ENCODE assay signal across 8 cellular contexts in genomic region chr9:93302586-93303257, GRCh38.
DNase-seq lines count a peak whose midpoint lies in the region; ATAC-seq and TF ChIP-seq lines count a peak whose summit lies in the region.

No MANE protein-coding gene starts in this region.

- H4K91ac ChIP-seq in trophoblast cell (ENCODE audit: low read depth, low read length), result no peak overlapping the region

- no peak overlapping the region for H2BK120ac ChIP-seq in trophoblast cell (ENCODE audit: insufficient read depth, low read length, poor library complexity)

- H3K18ac ChIP-seq in trophoblast cell (ENCODE audit: low read length), result no peak overlapping the region

- no peaks in the 10 kb centered on the region for H4K20me1 ChIP-seq in HCT116 (ENCODE audit: insufficient read depth)
- no peaks in the 10 kb centered on the region for H4K20me1 ChIP-seq in OCI-LY7 (ENCODE audit: insufficient read depth, low read length)

- H3K4me1 Mint-ChIP-seq in activated T-cell treated with anti-CD3 and anti-CD28 coated beads, Interleukin-2, amount 50 U/mL, for 72 hours (ENCODE audit: low read depth), result no peaks in the 10 kb centered on the region

- intact Hi-C loops in HCT116 (cut with micrococcal nuclease), result loop anchor here (1.0 to 10.0 kb wide), 2 partner anchors 142 to 262 kb away; no protein-coding TSS in a partner anchor
- intact Hi-C loops in OCI-LY7 (cut with micrococcal nuclease; ENCODE audit: unreplicated experiment), result loop anchor here (1.0 kb wide), 4 partner anchors 37 to 193 kb away; no protein-coding TSS in a partner anchor

- H3K4me1 ChIP-seq in HCT116 (ENCODE audit: control insufficient read depth in 1 of 2, insufficient read depth in 2 of 2, low read length in 2 of 2) (no peaks in the 10 kb centered on the region), OCI-LY7 (ENCODE audit: insufficient read depth, low read length, poor library complexity, severe bottlenecking) (peaks cover 52% of the 10 kb centered on the region), trophoblast cell (ENCODE audit: control insufficient read depth in 1 of 2, insufficient read depth in 2 of 2, low read length in 2 of 2) (no peaks in the 10 kb centered on the region)

- WGBS in trophoblast cell (ENCODE audit: extremely low coverage, insufficient coverage, insufficient read length), result no CpG with 5 or more reads among the region's 6 CpGs

- H3K27me3 ChIP-seq in BJ (ENCODE audit: control insufficient read depth, insufficient read depth, low read length) (no peaks in the 10 kb centered on the region; the same call in 1 of the 2 replicates), HCT116 (ENCODE audit: insufficient read depth, low read length) (no peaks in the 10 kb centered on the region), trophoblast cell (ENCODE audit: insufficient read depth, low read length) (no peaks in the 10 kb centered on the region)

- no peak overlapping the region for H4K8ac ChIP-seq in trophoblast cell (ENCODE audit: low read depth, low read length)

- H3K4me2 ChIP-seq in HCT116 (ENCODE audit: low read length), result no peak overlapping the region
- H3K4me2 ChIP-seq in OCI-LY7 (ENCODE audit: low read length), result peak overlapping the region; percentile 22; the same call in 1 of the 2 replicates
- no peak overlapping the region for H3K4me2 ChIP-seq in trophoblast cell (ENCODE audit: low read length)

- H3K4me3 Mint-ChIP-seq in activated T-cell treated with anti-CD3 and anti-CD28 coated beads, Interleukin-2, amount 50 U/mL, for 72 hours, result no peak overlapping the region

- H3K79me2 ChIP-seq in HCT116 (ENCODE audit: insufficient read depth, low read length) (no peaks in the 10 kb centered on the region), OCI-LY7 (ENCODE audit: insufficient read depth, low read depth, low read length) (no peaks in the 10 kb centered on the region), trophoblast cell (ENCODE audit: control insufficient read depth, insufficient read depth, low read length, poor library complexity) (no peaks in the 10 kb centered on the region)

- no peak overlapping the region for H2BK12ac ChIP-seq in trophoblast cell (ENCODE audit: low read length)

- H3K36me3 Mint-ChIP-seq in activated T-cell treated with anti-CD3 and anti-CD28 coated beads, Interleukin-2, amount 50 U/mL, for 72 hours (ENCODE audit: insufficient read depth in 2 of 2), result no peaks in the 10 kb centered on the region

- no peak overlapping the region for H3K23ac ChIP-seq in trophoblast cell (ENCODE audit: low read length)

- no peak overlapping the region for H4K12ac ChIP-seq in trophoblast cell (ENCODE audit: low read depth, low read length)

- DNase-seq in BJ (ENCODE audit: low read depth) (no peak), HCT116 (ENCODE audit: low read depth, low spot score) (peak; percentile 42), OCI-LY7 (ENCODE audit: low spot score) (peak; percentile 86), foreskin fibroblast (peak; percentile 38 to 61), trophoblast cell (peak; percentile 34 to 65)
- DNase-seq in activated T-cell treated with anti-CD3 and anti-CD28 coated beads, Interleukin-2, amount 50 U/mL, for 72 hours, result peak; percentile 57 to 69

- H3K79me1 ChIP-seq in trophoblast cell (ENCODE audit: low read length), result no peaks in the 10 kb centered on the region

- POLR2A ChIA-PET in BJ (lab: Charles Lee), result no interaction called here
- POLR2A ChIA-PET in HCT116 (lab: Charles Lee), result no interaction called here
- POLR2A ChIA-PET in OCI-LY7 (lab: Charles Lee), result interaction anchor here (0.7 to 2.5 kb wide), 9 partner anchors 11 to 707 kb away, joined by 3 to 6 read pairs (median 5); no protein-coding TSS in a partner anchor

- H2AK5ac ChIP-seq in trophoblast cell (ENCODE audit: low read length), result no peak overlapping the region

- no peak overlapping the region for H3K9ac ChIP-seq in HCT116 (ENCODE audit: low read length)
- no peak overlapping the region for H3K9ac ChIP-seq in trophoblast cell (ENCODE audit: low read length)

- H2AFZ ChIP-seq in HCT116 (ENCODE audit: low read depth, low read length, poor library complexity, severe bottlenecking) (no peak overlapping the region), OCI-LY7 (ENCODE audit: low read length) (no peak overlapping the region), trophoblast cell (ENCODE audit: insufficient read depth, low read length, poor library complexity) (no peak overlapping the region)

- H2BK5ac ChIP-seq in trophoblast cell (ENCODE audit: low read depth, low read length, poor library complexity), result no peak overlapping the region

- TF ChIP-seq CTCF in BJ (IDR thresholded peaks at IDR 0.05; ENCODE audit: insufficient read depth, low read depth, low read length) (peak; percentile 67), HCT116 (IDR thresholded peaks at IDR 0.05 in 2 of 3, conservative IDR thresholded peaks at IDR 0.05 in 1 of 3; ENCODE audit: borderline replicate concordance in 1 of 3, insufficient read depth in 1 of 3, low read depth in 2 of 3, low read length in 2 of 3) (peak; percentile 74 to 84 (median 81)), OCI-LY7 (conservative IDR thresholded peaks at IDR 0.05; ENCODE audit: low read length) (peak; percentile 79), foreskin fibroblast (IDR thresholded peaks at IDR 0.05; ENCODE audit: low read depth, low read length) (peak; percentile 54)

- no peaks in the 10 kb centered on the region for H3K9me2 ChIP-seq in HCT116 (ENCODE audit: insufficient read depth)
- H3K9me2 ChIP-seq in OCI-LY7 (ENCODE audit: insufficient read depth, low read length), result no peaks in the 10 kb centered on the region

- ATAC-seq in HCT116 (peak; percentile 86), GM18511 (IDR thresholded peaks at IDR 0.05; ENCODE audit: unreplicated experiment) (no peak), HG02938 (IDR thresholded peaks at IDR 0.05; ENCODE audit: unreplicated experiment) (no peak)
- ATAC-seq in activated T-cell treated with anti-CD3 and anti-CD28 coated beads, Interleukin-2, amount 50 U/mL, for 72 hours (replicated peaks in 1 of 2), result peak; percentile 79 to 86

- H3K4ac ChIP-seq in trophoblast cell (ENCODE audit: low read depth, low read length), result no peak overlapping the region

- no peak for TF ChIP-seq POLR2A in HCT116 (IDR thresholded peaks at IDR 0.05; ENCODE audit: borderline replicate concordance, extremely low read depth, insufficient read depth, insufficient read length)

- RAD21 ChIA-PET in HCT116 (lab: Charles Lee; ENCODE audit: low non-redundant PET in 1 of 2, low total read pairs in 2 of 2, uncharacterized antibody in 2 of 2, unreplicated experiment in 2 of 2), result interaction anchor here (0.7 to 1.2 kb wide), 5 partner anchors 138 to 264 kb away, joined by 3 to 7 read pairs (median 4); no protein-coding TSS in a partner anchor

- TF ChIP-seq RAD21 in HCT116 (IDR thresholded peaks at IDR 0.05; ENCODE audit: low read depth), result peak; percentile 86

- no peak overlapping the region for H3K14ac ChIP-seq in trophoblast cell (ENCODE audit: low read length)

- no peaks in the 10 kb centered on the region for H3K27me3 Mint-ChIP-seq in activated T-cell treated with anti-CD3 and anti-CD28 coated beads, Interleukin-2, amount 50 U/mL, for 72 hours (ENCODE audit: low read depth)

- H3K4me3 ChIP-seq in BJ (ENCODE audit: low read depth, low read length), result no peak overlapping the region
- H3K4me3 ChIP-seq in HCT116 (replicated peaks in 1 of 2; ENCODE audit: low read depth in 1 of 2, low read length in 2 of 2), result no peak overlapping the region
- H3K4me3 ChIP-seq in OCI-LY7 (ENCODE audit: low read depth, low read length, poor library complexity, severe bottlenecking), result no peak overlapping the region
- H3K4me3 ChIP-seq in foreskin fibroblast (ENCODE audit: low read depth in 1 of 2, low read length in 2 of 2), result no peak overlapping the region
- H3K4me3 ChIP-seq in trophoblast cell (ENCODE audit: low read depth, low read length), result no peak overlapping the region

- H3K27ac Mint-ChIP-seq in activated T-cell treated with anti-CD3 and anti-CD28 coated beads, Interleukin-2, amount 50 U/mL, for 72 hours, result no peak overlapping the region

- H3K27ac ChIP-seq in HCT116 (ENCODE audit: low read depth, low read length), result no peak overlapping the region
- H3K27ac ChIP-seq in OCI-LY7 (ENCODE audit: low read depth, low read length, poor library complexity, severe bottlenecking), result peak overlapping the region; percentile 61
- H3K27ac ChIP-seq in trophoblast cell (ENCODE audit: low read depth, low read length), result no peak overlapping the region

- H3K36me3 ChIP-seq in BJ (ENCODE audit: control insufficient read depth, insufficient read depth, low read length) (no peaks in the 10 kb centered on the region), HCT116 (ENCODE audit: control insufficient read depth in 1 of 2, insufficient read depth in 2 of 2, low read length in 2 of 2) (no peaks in the 10 kb centered on the region; a peak in 1 of 4 replicates), OCI-LY7 (ENCODE audit: insufficient read depth, low read length) (peaks cover 22% of the 10 kb centered on the region), trophoblast cell (ENCODE audit: control insufficient read depth in 1 of 2, insufficient read depth in 2 of 2, low read length in 2 of 2) (no peaks in the 10 kb centered on the region)

- BruUV-seq in HCT116 (replicated peaks; lab: Mats Ljungman, UMichigan), result no TSS peak
- no TSS peak for BruUV-seq in OCI-LY7 (replicated peaks; lab: Mats Ljungman, UMichigan)

- H3K9me3 Mint-ChIP-seq in activated T-cell treated with anti-CD3 and anti-CD28 coated beads, Interleukin-2, amount 50 U/mL, for 72 hours, result no peaks in the 10 kb centered on the region

- H3K9me3 ChIP-seq in HCT116 (ENCODE audit: control insufficient read depth in 1 of 2, insufficient read depth in 1 of 2, low read depth in 1 of 2, low read length in 2 of 2) (no peaks in the 10 kb centered on the region), OCI-LY7 (ENCODE audit: low read length) (no peaks in the 10 kb centered on the region), trophoblast cell (ENCODE audit: insufficient read depth, low read depth, low read length) (no peaks in the 10 kb centered on the region)

- CTCF ChIA-PET in BJ (lab: Yijun Ruan, JAX), result interaction anchor here (0.6 to 4.3 kb wide), 11 partner anchors 9 to 299 kb away, joined by 3 to 33 read pairs (median 6); partner anchors contain the start of gene NINJ1
- CTCF ChIA-PET in HCT116 (lab: Charles Lee), result interaction anchor here (0.5 to 1.9 kb wide), 14 partner anchors 10 to 299 kb away, joined by 3 to 13 read pairs (median 6); no protein-coding TSS in a partner anchor
- CTCF ChIA-PET in OCI-LY7 (lab: Charles Lee; ENCODE audit: unreplicated experiment), result interaction anchor here (0.6 to 2.2 kb wide), 10 partner anchors 9 to 244 kb away, joined by 3 to 15 read pairs (median 4); no protein-coding TSS in a partner anchor

TF ChIP-seq in HCT116, 20 proteins besides CTCF, POLR2A, EP300 and RAD21 (continues in another document):
- TF ChIP-seq ZNF274 (IDR thresholded peaks at IDR 0.05; ENCODE audit: low read depth, low read length) (no peak), EZH2 (IDR thresholded peaks at IDR 0.05) (no peak), SP1 (IDR thresholded peaks at IDR 0.05; ENCODE audit: low read depth) (no peak), YY1 (IDR thresholded peaks at IDR 0.05; ENCODE audit: extremely low read depth, insufficient replicate concordance, low read depth, low read length) (no peak)
- TF ChIP-seq, protein P1, sequence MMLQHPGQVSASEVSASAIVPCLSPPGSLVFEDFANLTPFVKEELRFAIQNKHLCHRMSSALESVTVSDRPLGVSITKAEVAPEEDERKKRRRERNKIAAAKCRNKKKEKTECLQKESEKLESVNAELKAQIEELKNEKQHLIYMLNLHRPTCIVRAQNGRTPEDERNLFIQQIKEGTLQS (IDR thresholded peaks at IDR 0.05), result no peak

Comparison
In these comparisons a context has a peak if more than half of its experiments do, and no peak if none do; other contexts are left out.
1. ATAC-seq: peak in HCT116 (single experiment) and activated T-cell treated with anti-CD3 and anti-CD28 coated beads, Interleukin-2, amount 50 U/mL, for 72 hours (2 of 2); none in GM18511 (single experiment) and HG02938 (single experiment).
2. Peak in every context shown above with its lines, with median percentiles within 50 percentile points of each other: CTCF ChIP-seq.